In the genomic region with DNA sequence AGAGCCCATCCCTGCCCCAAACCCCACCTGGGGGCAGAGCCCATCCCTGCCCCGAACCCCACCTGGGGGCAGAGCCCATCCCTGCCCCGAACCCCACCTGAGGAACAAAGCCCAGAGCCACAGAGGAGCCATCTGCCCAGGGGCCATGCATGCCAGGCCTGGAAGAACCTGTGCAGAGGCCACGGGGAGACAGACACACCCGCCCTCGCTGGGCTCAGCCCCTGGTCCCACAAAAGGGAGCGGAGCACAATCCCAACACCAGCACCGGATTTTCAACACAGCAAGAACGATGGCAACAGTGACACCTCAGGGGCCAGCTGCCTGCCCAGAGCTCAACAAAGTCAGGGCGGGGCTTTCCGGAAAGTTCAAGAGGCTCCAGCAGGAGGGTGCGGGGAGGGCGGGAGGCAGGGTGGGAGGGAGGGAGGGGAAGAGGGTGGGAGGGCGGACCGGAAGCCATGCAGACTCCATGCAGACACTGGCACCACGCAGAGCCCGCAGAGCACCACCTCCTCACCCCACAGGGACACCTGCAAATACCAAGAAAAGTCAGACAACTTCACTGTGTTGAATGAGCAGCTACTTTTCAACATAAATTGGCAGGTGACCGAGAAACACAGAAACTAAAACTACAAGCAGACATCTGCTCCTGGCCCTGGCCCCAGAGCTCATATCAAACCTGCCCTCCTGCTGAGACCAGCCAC, we compare ENCODE assay signal across 8 cellular contexts. TPM values are rescaled to one million over a fixed set of nuclear protein-coding genes. Genes with fewer than 3 reads are reported as not detected.
DNase-seq lines count a peak whose midpoint lies in the region; ATAC-seq and TF ChIP-seq lines count a peak whose summit lies in the region.

No MANE protein-coding gene starts in this region.

- H3K4me3 Mint-ChIP-seq in stimulated activated memory B cell treated with anti-CD40 and anti-IgM and Interleukin-4, amounts not matched to agents 10 μg/mL and 1 μg/mL and 100 μg/mL, for 72 hours, result peak overlapping the region; percentile 46

- H3K9me3 Mint-ChIP-seq in stimulated activated memory B cell treated with anti-CD40 and anti-IgM and Interleukin-4, amounts not matched to agents 10 μg/mL and 1 μg/mL and 100 μg/mL, for 72 hours, result no peaks in the 10 kb centered on the region

- peak overlapping the region; percentile 86 for H3K27ac Mint-ChIP-seq in stimulated activated memory B cell treated with anti-CD40 and anti-IgM and Interleukin-4, amounts not matched to agents 10 μg/mL and 1 μg/mL and 100 μg/mL, for 72 hours

- no peak for TF ChIP-seq CTCF in RWPE1 (conservative IDR thresholded peaks at IDR 0.05; ENCODE audit: low read depth)
- no peak for TF ChIP-seq CTCF in GM13976 (IDR thresholded peaks at IDR 0.05; ENCODE audit: borderline replicate concordance, control extremely low read depth, extremely low read depth, insufficient read depth, missing control alignments)

- peaks cover 11% of the 10 kb centered on the region for H3K4me1 Mint-ChIP-seq in stimulated activated memory B cell treated with anti-CD40 and anti-IgM and Interleukin-4, amounts not matched to agents 10 μg/mL and 1 μg/mL and 100 μg/mL, for 72 hours

- DNase-seq in RWPE1 (ENCODE audit: low spot score) (no peak), iPS-NIHi7 (ENCODE audit: extremely low spot score) (peak; percentile 74), HPDE6-E6E7 (ENCODE audit: extremely low spot score) (no peak), NCI-H1048 (lab: John Stamatoyannopoulos, UW) (no peak), GM13976 (ENCODE audit: low spot score) (no peak), cerebellum (ENCODE audit: low spot score) (no peak)
- DNase-seq in activated T-helper 9 cell treated with anti-CD3 and anti-CD28 coated beads, Interleukin-2, amount 50 U/mL, for 16 hours (ENCODE audit: low read depth), result peak; percentile 22

- H3K36me3 Mint-ChIP-seq in stimulated activated memory B cell treated with anti-CD40 and anti-IgM and Interleukin-4, amounts not matched to agents 10 μg/mL and 1 μg/mL and 100 μg/mL, for 72 hours, result peaks cover 75% of the 10 kb centered on the region

- H3K27me3 Mint-ChIP-seq in stimulated activated memory B cell treated with anti-CD40 and anti-IgM and Interleukin-4, amounts not matched to agents 10 μg/mL and 1 μg/mL and 100 μg/mL, for 72 hours, result no peaks in the 10 kb centered on the region

- ATAC-seq in stimulated activated memory B cell treated with anti-CD40 and anti-IgM and Interleukin-4, amounts not matched to agents 10 μg/mL and 1 μg/mL and 100 μg/mL, for 72 hours, result peak; percentile 53

- POLR2A ChIA-PET in RWPE1 (lab: Yijun Ruan, JAX; ENCODE audit: low non-redundant PET), result no interaction called here

- in situ Hi-C loops in GM13976 (cut with MboI; ENCODE audit: low sequenced_read_pairs, unreplicated experiment), result no loop called here

- peak overlapping the region; percentile 77 for H3K27ac ChIP-seq in RWPE1

- CTCF ChIA-PET in RWPE1 (lab: Yijun Ruan, JAX), result no interaction called here

RNA-seq across cellular contexts. Expression of a gene that starts 27.9 kb away (rescaled TPM):
- 4.4 TPM for total RNA-seq in cerebellum

RNA-seq across cellular contexts. Expression of a gene that starts 38.5 kb away (rescaled TPM):
- 28.9 TPM for total RNA-seq in cerebellum

RNA-seq across cellular contexts. Expression of a gene that starts 47.1 kb away (rescaled TPM):
- 36.3 TPM for total RNA-seq in cerebellum

Comparison
In these comparisons a context has a peak if more than half of its experiments do, and no peak if none do; other contexts are left out.
1. DNase-seq: peak in activated T-helper 9 cell treated with anti-CD3 and anti-CD28 coated beads, Interleukin-2, amount 50 U/mL, for 16 hours (single experiment) and iPS-NIHi7 (single experiment); none in RWPE1 (single experiment), HPDE6-E6E7 (single experiment), NCI-H1048 (single experiment), GM13976 (single experiment) and cerebellum (single experiment).